Comparison of ENCODE assay signal across 16 cellular contexts in the genomic region with DNA sequence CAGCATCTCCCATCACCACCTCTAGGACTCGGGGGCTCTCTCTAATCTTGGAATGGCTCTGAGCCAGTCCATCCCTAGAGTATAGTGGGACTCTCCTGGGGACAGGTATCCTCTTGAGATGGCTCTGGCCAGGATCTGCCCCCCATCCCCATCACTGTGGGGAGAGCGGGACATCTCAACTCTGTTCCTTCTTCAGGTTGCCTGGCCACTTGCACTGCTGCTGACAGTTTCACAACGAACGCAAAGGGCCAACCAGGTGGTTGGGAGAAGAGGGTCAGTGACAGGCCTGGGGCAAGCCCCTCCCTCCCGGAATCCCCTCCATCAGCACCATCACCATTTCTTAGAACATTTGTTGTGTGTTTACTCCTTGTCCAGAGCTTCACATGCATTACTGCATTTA.
DNase-seq lines count a peak whose midpoint lies in the region; ATAC-seq and TF ChIP-seq lines count a peak whose summit lies in the region.
"Had no signal": no experiment of that assay in that cellular context is flagged by ENCODE, and none has a peak within 500 bp of the region (broad histone marks: within the 10 kb centered on the region; RNA-seq: fewer than 3 reads in every experiment).

No MANE protein-coding gene starts in this region.

- intact Hi-C loops in left cardiac atrium (cut with DNase I), result loop anchor here in 1 of 2 donors (5.0 kb wide), 1 partner anchor 76 kb away; no protein-coding TSS in a partner anchor
- intact Hi-C loops in left ventricle myocardium inferior (cut with micrococcal nuclease), result no loop called here
- intact Hi-C loops in sciatic nerve (cut with DNase I), result no loop called here
- intact Hi-C loops in Calu3 (cut with micrococcal nuclease; ENCODE audit: unreplicated experiment), result loop anchor here (1.0 kb wide), 2 partner anchors 57 to 75 kb away; no protein-coding TSS in a partner anchor

- H3K27ac ChIP-seq in left ventricle myocardium inferior (replicated peaks), result no peak overlapping the region
- H3K27ac ChIP-seq: C4-2B had no signal

- ATAC-seq in left cardiac atrium (no peak), sciatic nerve (no peak)

- no peak overlapping the region for H3K27ac Mint-ChIP-seq in Calu3 (ENCODE audit: unreplicated experiment)
- H3K27ac Mint-ChIP-seq: CD4-positive, alpha-beta memory T cell; HFFc6 had no signal

- H3K4me1 Mint-ChIP-seq in Calu3 (ENCODE audit: low read depth, unreplicated experiment), result no peaks in the 10 kb centered on the region

- peaks cover 80% of the 10 kb centered on the region for H3K27me3 ChIP-seq in left ventricle myocardium inferior (ENCODE audit: low read depth)
- H3K27me3 ChIP-seq: BE2C had no signal

- H3K9me3 Mint-ChIP-seq in Calu3 (ENCODE audit: low read depth, unreplicated experiment), result no peaks in the 10 kb centered on the region
- H3K9me3 Mint-ChIP-seq: CD4-positive, alpha-beta memory T cell; HFFc6 had no signal

- no peak for TF ChIP-seq CTCF in left ventricle myocardium inferior (IDR thresholded peaks at IDR 0.05; ENCODE audit: borderline replicate concordance)
- TF ChIP-seq CTCF in Calu3 (IDR thresholded peaks at IDR 0.05; ENCODE audit: unreplicated experiment), result no peak

- no peak overlapping the region for H3K4me3 Mint-ChIP-seq in Calu3 (ENCODE audit: low read depth, unreplicated experiment)
- H3K4me3 Mint-ChIP-seq: CD4-positive, alpha-beta memory T cell; HFFc6 had no signal

- no peaks in the 10 kb centered on the region for H3K9me3 ChIP-seq in left ventricle myocardium inferior (replicated peaks)
- H3K9me3 ChIP-seq: A549, BE2C had no signal

- peaks cover 11% of the 10 kb centered on the region for H3K36me3 Mint-ChIP-seq in Calu3 (ENCODE audit: insufficient read depth, unreplicated experiment)
- H3K36me3 Mint-ChIP-seq: CD4-positive, alpha-beta memory T cell had no signal

- no peaks in the 10 kb centered on the region for H3K4me1 ChIP-seq in left ventricle myocardium inferior
- H3K4me1 ChIP-seq: BE2C had no signal

- no TSS peak for BruUV-seq in Calu3 (replicated peaks; lab: Mats Ljungman, UMichigan)

- CTCF ChIA-PET in Calu3 (lab: Charles Lee), result interaction anchor here (1.1 to 2.1 kb wide), 5 partner anchors 16 to 76 kb away, joined by 3 to 33 read pairs (median 5); a partner anchor contains a TSS

- peaks cover 21% of the 10 kb centered on the region for H3K27me3 Mint-ChIP-seq in Calu3 (ENCODE audit: unreplicated experiment)

- no peaks in the 10 kb centered on the region for H3K36me3 ChIP-seq in left ventricle myocardium inferior
- H3K36me3 ChIP-seq: BE2C had no signal

- DNase-seq in left cardiac atrium (peak; percentile 10), left ventricle myocardium inferior (no peak), mesenteric fat pad (ENCODE audit: low spot score) (peak; percentile 64), sciatic nerve (ENCODE audit: low spot score) (peak; percentile 33), NCI-H446 treated with DMSO at 0.1 percent for 48 hours (lab: John Stamatoyannopoulos, UW) (no peak), Calu3 (no peak)
- no peak for DNase-seq in activated CD4-positive, alpha-beta T cell treated with anti-CD3 and anti-CD28 coated beads, Interleukin-2, amount 50 U/mL, for 48 hours
- DNase-seq: BE2C; CD4-positive, alpha-beta memory T cell; COR-L47; DMS53; GF-D8; HCEC 1CT; HFFc6 had no signal

- no peak overlapping the region for H3K4me3 ChIP-seq in left ventricle myocardium inferior
- H3K4me3 ChIP-seq: A549 had no signal

Comparison
In these comparisons a context has a peak if more than half of its experiments do, and no peak if none do; other contexts are left out.
1. DNase-seq: peak in left cardiac atrium (single experiment), mesenteric fat pad (single experiment) and sciatic nerve (single experiment); none in left ventricle myocardium inferior (single experiment), NCI-H446 treated with DMSO at 0.1 percent for 48 hours (single experiment), Calu3 (single experiment) and activated CD4-positive, alpha-beta T cell treated with anti-CD3 and anti-CD28 coated beads, Interleukin-2, amount 50 U/mL, for 48 hours (0 of 2).